Comparison of ENCODE assay signal across 25 cellular contexts in the genomic region with DNA sequence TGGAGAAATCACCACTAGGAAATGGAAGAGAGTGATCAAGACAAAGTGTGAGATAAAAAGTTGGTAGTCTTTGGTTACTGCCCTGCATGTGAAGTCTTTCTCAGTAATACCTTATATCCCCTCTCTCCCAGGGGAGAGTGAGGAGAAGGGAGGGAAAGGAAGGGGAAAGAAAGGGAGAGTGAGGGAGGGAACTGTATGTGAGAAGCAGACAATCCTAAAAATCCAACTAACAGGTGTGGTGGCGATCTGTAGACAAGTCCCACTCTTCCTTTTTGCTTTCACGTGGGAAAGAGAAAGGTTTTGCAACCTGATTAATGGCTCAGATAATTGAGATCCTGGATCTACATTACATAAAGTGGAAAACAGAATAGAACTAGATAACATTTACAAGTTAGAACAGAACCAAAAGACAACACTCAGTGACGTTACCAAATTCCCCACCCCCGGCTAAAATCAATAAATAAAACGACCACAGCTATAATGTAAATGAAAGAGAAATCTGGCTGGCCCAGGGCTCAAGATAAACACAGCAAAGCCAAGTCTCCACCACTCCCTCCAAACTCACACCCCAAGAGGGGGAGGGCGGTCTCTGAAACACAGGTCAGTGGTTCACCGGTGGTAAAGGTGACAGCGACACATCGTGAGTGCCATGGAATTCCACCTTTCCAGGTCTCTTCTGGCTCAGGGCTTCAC. TPM values are rescaled to one million over a fixed set of nuclear protein-coding genes. Genes with fewer than 3 reads are reported as not detected.
DNase-seq lines count a peak whose midpoint lies in the region; ATAC-seq, FAIRE-seq and TF ChIP-seq lines count a peak whose summit lies in the region.
"Had no signal": no experiment of that assay in that cellular context is flagged by ENCODE, and none has a peak within 500 bp of the region (broad histone marks: within the 10 kb centered on the region; RNA-seq: fewer than 3 reads in every experiment).

No MANE protein-coding gene starts in this region.

- TF ChIP-seq RAD21 in SK-N-SH (IDR thresholded peaks at IDR 0.05; ENCODE audit: low read length): no peak

- no peak for ATAC-seq in GM21515 (IDR thresholded peaks at IDR 0.05; ENCODE audit: unreplicated experiment)
- ATAC-seq: GM12878, K562, Right ventricle myocardium inferior, T-helper 17 cell had no signal

- no peaks in the 10 kb centered on the region; the same call in 1 of the 2 replicates for H3K27me3 ChIP-seq in SK-N-SH (ENCODE audit: insufficient read depth)
- H3K27me3 ChIP-seq: BE2C had no signal

- H3K4me1 ChIP-seq in SK-N-SH (ENCODE audit: control insufficient read depth in 1 of 2, insufficient read depth in 2 of 2, low read depth in 1 of 2, low read length in 1 of 2): peaks cover 3 to 12% of the 10 kb centered on the region in 2 experiments; a peak in 3 of 4 replicates
- H3K4me1 ChIP-seq: BE2C, Caco-2 had no signal

- CTCF ChIA-PET in SK-N-SH (lab: Yijun Ruan, JAX): interaction anchor here (1.5 kb wide), 1 partner anchor 11 kb away, joined by 6 read pairs; no protein-coding TSS in a partner anchor

- 18% methylated on average over 9 of the region's 9 CpGs for WGBS in SK-N-SH (ENCODE audit: low lambda C conversion rate)

- POLR2A ChIA-PET in SK-N-SH (lab: Yijun Ruan, JAX): no interaction called here

- no peaks in the 10 kb centered on the region for H3F3A ChIP-seq in SK-N-SH (replicated peaks; ENCODE audit: insufficient read depth)

- H3K9me2 ChIP-seq in SK-N-SH: no peaks in the 10 kb centered on the region

- no peak overlapping the region for H3K9ac ChIP-seq in SK-N-SH

- no peaks in the 10 kb centered on the region for H3K79me2 ChIP-seq in SK-N-SH (ENCODE audit: insufficient read depth)

- no peak for TF ChIP-seq CTCF in SK-N-SH (IDR thresholded peaks at IDR 0.05)

- H3K36me3 ChIP-seq in SK-N-SH (replicated peaks in 1 of 2; ENCODE audit: control insufficient read depth in 1 of 2, insufficient read depth in 2 of 2, low read length in 1 of 2): no peaks in the 10 kb centered on the region
- H3K36me3 ChIP-seq: BE2C had no signal

- no peak for FAIRE-seq in GM12891 (lab: Jason Lieb, UNC)
- FAIRE-seq: GM12878, H1, K562 had no signal

- peak overlapping the region; percentile 17 for H3K27ac ChIP-seq in temporal lobe (ENCODE audit: low read depth, low read length)
- H3K27ac ChIP-seq in SK-N-SH (ENCODE audit: low read depth in 2 of 2, low read length in 1 of 2): no peak overlapping the region

- peak; percentile 23 for DNase-seq in H4 (ENCODE audit: low spot score)
- peak; percentile 57 for DNase-seq in NCI-H146 (lab: John Stamatoyannopoulos, UW)
- DNase-seq in left kidney (ENCODE audit: low read depth, low spot score): peak; percentile 54
- no peak for DNase-seq in GM12891 (ENCODE audit: insufficient read length, low spot score)
- DNase-seq in SK-N-SH: no peak
- DNase-seq: BE2C; CD4-positive, alpha-beta T cell; DMS 273 treated with DMSO at 0.1 percent for 48 hours; DMS79 treated with DMSO at 0.1 percent for 48 hours; NCI-H1092; NCI-H1436; NCI-H2029; NCI-H2227 treated with DMSO at 0.1 percent for 48 hours; NCI-H510A; NCI-H82; OCI-M1; T-helper 17 cell had no signal

- H4K20me1 ChIP-seq in SK-N-SH (ENCODE audit: insufficient read depth): no peaks in the 10 kb centered on the region

- H3K4me3 ChIP-seq in SK-N-SH (ENCODE audit: low read depth in 2 of 2, low read length in 1 of 2): no peak overlapping the region
- H3K4me3 ChIP-seq: GM12878, K562 had no signal

- H2AFZ ChIP-seq in SK-N-SH (ENCODE audit: low read depth): no peak overlapping the region

- TF ChIP-seq POLR2A in GM12891 (IDR thresholded peaks at IDR 0.05; ENCODE audit: low read depth, low read length): no peak

- no peak for TF ChIP-seq EP300 in SK-N-SH (IDR thresholded peaks at IDR 0.05; ENCODE audit: borderline replicate concordance in 1 of 2, low read depth in 1 of 2, low read length in 1 of 2)

- H3K9me3 ChIP-seq in SK-N-SH: no peaks in the 10 kb centered on the region
- H3K9me3 ChIP-seq: BE2C, Caco-2 had no signal

- no peak overlapping the region for H3K4me2 ChIP-seq in SK-N-SH

TF ChIP-seq in GM12891, 5 proteins besides CTCF, POLR2A, EP300 and RAD21:
- TF ChIP-seq PAX5 (IDR thresholded peaks at IDR 0.05; ENCODE audit: insufficient read depth, low read length, severe bottlenecking) (no peak), SPI1 (IDR thresholded peaks at IDR 0.05; ENCODE audit: low read depth, low read length) (no peak), POU2F2 (IDR thresholded peaks at IDR 0.05; ENCODE audit: low read depth, low read length) (no peak), POLR2AphosphoS5 (IDR thresholded peaks at IDR 0.05; ENCODE audit: low read depth, low read length) (no peak), TAF1 (IDR thresholded peaks at IDR 0.05; ENCODE audit: low read depth, low read length) (no peak)

TF ChIP-seq in SK-N-SH, 30 proteins besides CTCF, POLR2A, EP300 and RAD21:
- TF ChIP-seq GATA2 (CRISPR knock-in tag; IDR thresholded peaks at IDR 0.05) (no peak), TCF12 (IDR thresholded peaks at IDR 0.05) (no peak), RXRA (IDR thresholded peaks at IDR 0.05; ENCODE audit: borderline replicate concordance, low read depth) (no peak), FOSL2 (IDR thresholded peaks at IDR 0.05; ENCODE audit: borderline replicate concordance, low read depth) (no peak), ELF1 (IDR thresholded peaks at IDR 0.05) (no peak), FOXJ3 (CRISPR knock-in tag; IDR thresholded peaks at IDR 0.05) (no peak), CHD2 (IDR thresholded peaks at IDR 0.05; ENCODE audit: low read length, partially characterized antibody) (no peak)
- TF ChIP-seq, protein P1, sequence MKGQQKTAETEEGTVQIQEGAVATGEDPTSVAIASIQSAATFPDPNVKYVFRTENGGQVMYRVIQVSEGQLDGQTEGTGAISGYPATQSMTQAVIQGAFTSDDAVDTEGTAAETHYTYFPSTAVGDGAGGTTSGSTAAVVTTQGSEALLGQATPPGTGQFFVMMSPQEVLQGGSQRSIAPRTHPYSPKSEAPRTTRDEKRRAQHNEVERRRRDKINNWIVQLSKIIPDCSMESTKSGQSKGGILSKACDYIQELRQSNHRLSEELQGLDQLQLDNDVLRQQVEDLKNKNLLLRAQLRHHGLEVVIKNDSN (IDR thresholded peaks at IDR 0.05; ENCODE audit: borderline replicate concordance, low read depth): no peak
- TF ChIP-seq, protein P2, sequence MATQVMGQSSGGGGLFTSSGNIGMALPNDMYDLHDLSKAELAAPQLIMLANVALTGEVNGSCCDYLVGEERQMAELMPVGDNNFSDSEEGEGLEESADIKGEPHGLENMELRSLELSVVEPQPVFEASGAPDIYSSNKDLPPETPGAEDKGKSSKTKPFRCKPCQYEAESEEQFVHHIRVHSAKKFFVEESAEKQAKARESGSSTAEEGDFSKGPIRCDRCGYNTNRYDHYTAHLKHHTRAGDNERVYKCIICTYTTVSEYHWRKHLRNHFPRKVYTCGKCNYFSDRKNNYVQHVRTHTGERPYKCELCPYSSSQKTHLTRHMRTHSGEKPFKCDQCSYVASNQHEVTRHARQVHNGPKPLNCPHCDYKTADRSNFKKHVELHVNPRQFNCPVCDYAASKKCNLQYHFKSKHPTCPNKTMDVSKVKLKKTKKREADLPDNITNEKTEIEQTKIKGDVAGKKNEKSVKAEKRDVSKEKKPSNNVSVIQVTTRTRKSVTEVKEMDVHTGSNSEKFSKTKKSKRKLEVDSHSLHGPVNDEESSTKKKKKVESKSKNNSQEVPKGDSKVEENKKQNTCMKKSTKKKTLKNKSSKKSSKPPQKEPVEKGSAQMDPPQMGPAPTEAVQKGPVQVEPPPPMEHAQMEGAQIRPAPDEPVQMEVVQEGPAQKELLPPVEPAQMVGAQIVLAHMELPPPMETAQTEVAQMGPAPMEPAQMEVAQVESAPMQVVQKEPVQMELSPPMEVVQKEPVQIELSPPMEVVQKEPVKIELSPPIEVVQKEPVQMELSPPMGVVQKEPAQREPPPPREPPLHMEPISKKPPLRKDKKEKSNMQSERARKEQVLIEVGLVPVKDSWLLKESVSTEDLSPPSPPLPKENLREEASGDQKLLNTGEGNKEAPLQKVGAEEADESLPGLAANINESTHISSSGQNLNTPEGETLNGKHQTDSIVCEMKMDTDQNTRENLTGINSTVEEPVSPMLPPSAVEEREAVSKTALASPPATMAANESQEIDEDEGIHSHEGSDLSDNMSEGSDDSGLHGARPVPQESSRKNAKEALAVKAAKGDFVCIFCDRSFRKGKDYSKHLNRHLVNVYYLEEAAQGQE (IDR thresholded peaks at IDR 0.05; ENCODE audit: low read depth, low read length): no peak

RNA-seq across cellular contexts. Expression of gene APCDD1, which starts 10.0 kb away (rescaled TPM):
- 1.5 and 5.3 TPM in 2 replicates for total RNA-seq in H4 (2014; rRNA removed; shearing (Covaris generic))
- 9.8 TPM for total RNA-seq in temporal lobe
- polyA plus RNA-seq in GM12891 (2012; ENCODE audit: low read depth, missing spikeins): not detected
- 0.02 TPM in 1 of 2 replicates, not detected in the other for polyA plus RNA-seq in SK-N-SH (2012; rRNA removed)
- 0.04 and 0.20 TPM in 2 replicates for polyA plus RNA-seq in SK-N-SH (2012; cell fraction: cytosol; rRNA removed)
- 0.06 TPM in 1 of 2 replicates, not detected in the other for polyA plus RNA-seq in SK-N-SH (2012; cell fraction: nucleus; rRNA removed)
- total RNA-seq: CD4-positive, alpha-beta T cell; GM12878; SK-MEL-5; T-helper 17 cell had no signal
- polyA plus RNA-seq: GM12878, K562 had no signal

Comparison
In these comparisons a context has a peak if more than half of its experiments do, and no peak if none do; other contexts are left out.
1. DNase-seq: peak in H4 (single experiment), NCI-H146 (single experiment) and left kidney (single experiment); none in GM12891 (single experiment) and SK-N-SH (single experiment).